In genomic region chr3:129162729-129163579, GRCh38 we compare ENCODE assay signal across 9 cellular contexts. TPM values are rescaled to one million over a fixed set of nuclear protein-coding genes. Genes with fewer than 3 reads are reported as not detected.
DNase-seq lines count a peak whose midpoint lies in the region; ATAC-seq, FAIRE-seq and TF ChIP-seq lines count a peak whose summit lies in the region.
"Had no signal": no experiment of that assay in that cellular context is flagged by ENCODE, and none has a peak within 500 bp of the region (broad histone marks: within the 10 kb centered on the region; RNA-seq: fewer than 3 reads in every experiment).

No MANE protein-coding gene starts in this region.

- intact Hi-C loops in naive thymus-derived CD4-positive, alpha-beta T cell (cut with micrococcal nuclease) = no loop called here

- H3K79me2 ChIP-seq in DND-41 (ENCODE audit: insufficient read depth, low read length) (peaks cover 40% of the 10 kb centered on the region), Karpas-422 (ENCODE audit: low read length) (peaks cover 25% of the 10 kb centered on the region)

- H3K36me3 Mint-ChIP-seq in naive thymus-derived CD4-positive, alpha-beta T cell = peaks cover 0 to 16% (median 14%) of the 10 kb centered on the region in 5 donors

- H3K27ac Mint-ChIP-seq in naive thymus-derived CD4-positive, alpha-beta T cell = peak overlapping the region; percentile 80 to 100 (median 99)

- H3K27me3 ChIP-seq in DND-41 (ENCODE audit: insufficient read depth, low read length, poor library complexity) = no peaks in the 10 kb centered on the region
- no peaks in the 10 kb centered on the region for H3K27me3 ChIP-seq in Karpas-422 (ENCODE audit: low read length)
- H3K27me3 ChIP-seq in adipocyte (replicated peaks; ENCODE audit: control insufficient read depth, insufficient read depth, low read length) = no peaks in the 10 kb centered on the region
- H3K27me3 ChIP-seq in naive thymus-derived CD4-positive, alpha-beta T cell (ENCODE audit: control insufficient read depth in 2 of 2, insufficient read depth in 2 of 2, low read length in 2 of 2) = no peaks in the 10 kb centered on the region

- ATAC-seq in DND-41 (ENCODE audit: insufficient read depth, low read depth) = peak; percentile 10; the same call in 1 of the 3 replicates
- no peak for ATAC-seq in naive thymus-derived CD4-positive, alpha-beta T cell

- POLR2A ChIA-PET in naive thymus-derived CD4-positive, alpha-beta T cell (lab: Charles Lee) = interaction anchor here (1.1 to 2.9 kb wide), 14 partner anchors 8 to 277 kb away, joined by 3 to 14 read pairs (median 7); partner anchors contain the start of genes COPG1, IFT122 and MBD4

- peaks cover 32% of the 10 kb centered on the region for H3K36me3 ChIP-seq in DND-41 (ENCODE audit: insufficient read depth, low read length)
- H3K36me3 ChIP-seq in Karpas-422 (ENCODE audit: insufficient read depth, low read length) = peaks cover 18% of the 10 kb centered on the region
- peaks cover 38% of the 10 kb centered on the region for H3K36me3 ChIP-seq in adipocyte (ENCODE audit: control insufficient read depth, insufficient read depth, low read length, severe bottlenecking)
- peaks cover 7 to 31% (median 9%) of the 10 kb centered on the region in 3 experiments for H3K36me3 ChIP-seq in naive thymus-derived CD4-positive, alpha-beta T cell (ENCODE audit: control insufficient read depth in 2 of 3, insufficient read depth in 3 of 3, low read length in 3 of 3)

- peaks cover 3% of the 10 kb centered on the region; the same call in 1 of the 2 replicates for H4K20me1 ChIP-seq in DND-41 (ENCODE audit: insufficient read depth, low read length)
- 0 out of 2 replicates have a peak, but pooled peaks cover 1% of the 10 kb centered on the region for H4K20me1 ChIP-seq in Karpas-422 (ENCODE audit: insufficient read depth, low read depth, low read length)

- H3K27me3 Mint-ChIP-seq in naive thymus-derived CD4-positive, alpha-beta T cell = peaks cover 0 to 4% (median 0%) of the 10 kb centered on the region in 5 donors

- peaks cover 18 to 53% (median 40%) of the 10 kb centered on the region in 7 donors for H3K4me1 Mint-ChIP-seq in naive thymus-derived CD4-positive, alpha-beta T cell

- H3K9me3 Mint-ChIP-seq in naive thymus-derived CD4-positive, alpha-beta T cell = peaks cover 0 to 3% (median 0%) of the 10 kb centered on the region in 11 donors

- CTCF ChIA-PET in naive thymus-derived CD4-positive, alpha-beta T cell (lab: Charles Lee) = interaction anchor here (0.6 to 2.4 kb wide), 11 partner anchors 7 to 192 kb away, joined by 3 to 16 read pairs (median 7); partner anchors contain the start of gene CNBP

- no peaks in the 10 kb centered on the region for H3K9me2 ChIP-seq in Karpas-422 (replicated peaks; ENCODE audit: insufficient read depth, low read length)

- H3K4me3 ChIP-seq in DND-41 (ENCODE audit: low read depth in 1 of 2, low read length in 2 of 2) (peak overlapping the region in 1 of 2 experiments; percentile 91; a peak in 3 of 4 replicates), Karpas-422 (ENCODE audit: low read length) (peak overlapping the region; percentile 79), adipocyte (ENCODE audit: low read length) (no peak overlapping the region)
- no peak overlapping the region for H3K4me3 ChIP-seq in naive thymus-derived CD4-positive, alpha-beta T cell (ENCODE audit: low read length)

- DNase-seq in DND-41 = peak; percentile 36
- peak; percentile 66 for DNase-seq in Karpas-422
- DNase-seq in adipocyte (ENCODE audit: low read depth) = no peak
- no peak for DNase-seq in naive thymus-derived CD4-positive, alpha-beta T cell
- no peak for DNase-seq in GM19239 (ENCODE audit: insufficient read length, low spot score)
- DNase-seq in NCI-H1436 (lab: John Stamatoyannopoulos, UW) = no peak
- DNase-seq in hippocampal formation (lab: John Stamatoyannopoulos, UW) = no peak
- DNase-seq in pons (ENCODE audit: low spot score) = no peak

- H3K9me3 ChIP-seq in DND-41 (ENCODE audit: insufficient read depth, low read length, severe bottlenecking) (no peaks in the 10 kb centered on the region), Karpas-422 (ENCODE audit: low read length) (no peaks in the 10 kb centered on the region), adipocyte (ENCODE audit: control insufficient read depth, low read length) (no peaks in the 10 kb centered on the region)
- H3K9me3 ChIP-seq in naive thymus-derived CD4-positive, alpha-beta T cell (ENCODE audit: control insufficient read depth in 2 of 3, low read length in 3 of 3) = no peaks in the 10 kb centered on the region
- H3K9me3 ChIP-seq: thoracic aorta had no signal

- H3K4me2 ChIP-seq in DND-41 (ENCODE audit: insufficient read depth, low read length) (peak overlapping the region; percentile 86), Karpas-422 (ENCODE audit: low read depth, low read length, poor library complexity, severe bottlenecking) (peak overlapping the region; percentile 86)

- H2AFZ ChIP-seq in DND-41 (ENCODE audit: low read depth, low read length) (0 out of 2 replicates have a peak overlapping the region, but pooled peaks have one; percentile 17), Karpas-422 (ENCODE audit: low read length) (no peak overlapping the region)

- FAIRE-seq in GM19239 (lab: Jason Lieb, UNC) = no peak

- H3K9ac ChIP-seq in DND-41 (ENCODE audit: low read depth, low read length) (peak overlapping the region; percentile 64), Karpas-422 (ENCODE audit: low read length) (peak overlapping the region; percentile 85), adipocyte (ENCODE audit: low read length) (peak overlapping the region; percentile 95)

- H3K4me3 Mint-ChIP-seq in naive thymus-derived CD4-positive, alpha-beta T cell = peak overlapping the region; percentile 17 to 100 (median 98)

- H3K4me1 ChIP-seq in DND-41 (ENCODE audit: insufficient read depth, low read length) = peaks cover 36% of the 10 kb centered on the region
- peaks cover 29% of the 10 kb centered on the region for H3K4me1 ChIP-seq in Karpas-422 (ENCODE audit: low read length)
- peaks cover 18% of the 10 kb centered on the region for H3K4me1 ChIP-seq in adipocyte (ENCODE audit: control insufficient read depth, insufficient read depth, low read length)
- H3K4me1 ChIP-seq in naive thymus-derived CD4-positive, alpha-beta T cell (ENCODE audit: control insufficient read depth in 2 of 2, insufficient read depth in 2 of 2, low read length in 2 of 2) = peaks cover 22 to 24% of the 10 kb centered on the region in 2 donors

- H3K27ac ChIP-seq in DND-41 (ENCODE audit: low read length) (peak overlapping the region; percentile 97), Karpas-422 (ENCODE audit: low read length) (peak overlapping the region; percentile 93)
- H3K27ac ChIP-seq in naive thymus-derived CD4-positive, alpha-beta T cell (ENCODE audit: low read depth, low read length) = peak overlapping the region; percentile 98

- TF ChIP-seq CTCF in DND-41 (IDR thresholded peaks at IDR 0.05; ENCODE audit: borderline replicate concordance, extremely low read depth, low read length, poor library complexity, severe bottlenecking) = peak; percentile 63

RNA-seq across cellular contexts. Expression of gene ISY1, which starts 2.1 kb away (rescaled TPM):
- total RNA-seq in Karpas-422 (2014; rRNA removed; shearing (Covaris generic); ENCODE audit: low replicate concordance) = 23.1 and 29.9 TPM in 2 replicates
- total RNA-seq in naive thymus-derived CD4-positive, alpha-beta T cell = 10 to 100 TPM; 27.6 to 65.1 (median 37.4) TPM
- 100 to 1,000 TPM; 115 to 130 TPM for polyA plus RNA-seq in naive thymus-derived CD4-positive, alpha-beta T cell

RNA-seq across cellular contexts. Expression of gene CNBP, which starts 20.7 kb away (rescaled TPM):
- 276 and 277 TPM in 2 replicates for total RNA-seq in Karpas-422 (2014; rRNA removed; shearing (Covaris generic); ENCODE audit: low replicate concordance)
- total RNA-seq in naive thymus-derived CD4-positive, alpha-beta T cell = 100 to 1,000 TPM; 259 to 366 (median 327) TPM
- 1,000 to 10,000 TPM in 1 of 2 donors, 100 to 1,000 TPM in 1; 935 to 1,159 TPM for polyA plus RNA-seq in naive thymus-derived CD4-positive, alpha-beta T cell

RNA-seq across cellular contexts. Expression of gene RAB43, which starts 41.4 kb away (rescaled TPM):
- 0.72 TPM in 1 of 2 replicates, not detected in the other for total RNA-seq in Karpas-422 (2014; rRNA removed; shearing (Covaris generic); ENCODE audit: low replicate concordance)
- total RNA-seq in naive thymus-derived CD4-positive, alpha-beta T cell = 100 to 1,000 TPM in 2 of 5 experiments, 10 to 100 TPM in 3; 58.6 to 122 (median 72.8) TPM
- 10 to 100 TPM; 27.2 to 56.0 TPM for polyA plus RNA-seq in naive thymus-derived CD4-positive, alpha-beta T cell

Comparison
In these comparisons a context has a peak if more than half of its experiments do, and no peak if none do; other contexts are left out.
1. DNase-seq: peak in DND-41 (single experiment) and Karpas-422 (single experiment); none in adipocyte (single experiment), naive thymus-derived CD4-positive, alpha-beta T cell (0 of 9), GM19239 (single experiment), NCI-H1436 (single experiment), hippocampal formation (0 of 2) and pons (single experiment).
2. RNA of gene RAB43, which starts 41.4 kb away (total RNA-seq): 58.6 to 122 TPM in naive thymus-derived CD4-positive, alpha-beta T cell; 0.72 TPM in Karpas-422; every median in the first group is over 10 times any median in the second.
3. Peak in every context shown above with its lines, with median percentiles within 50 percentile points of each other: H3K27ac ChIP-seq and H3K9ac ChIP-seq.